ENCODE assay signal across 29 cellular contexts in the genomic region with DNA sequence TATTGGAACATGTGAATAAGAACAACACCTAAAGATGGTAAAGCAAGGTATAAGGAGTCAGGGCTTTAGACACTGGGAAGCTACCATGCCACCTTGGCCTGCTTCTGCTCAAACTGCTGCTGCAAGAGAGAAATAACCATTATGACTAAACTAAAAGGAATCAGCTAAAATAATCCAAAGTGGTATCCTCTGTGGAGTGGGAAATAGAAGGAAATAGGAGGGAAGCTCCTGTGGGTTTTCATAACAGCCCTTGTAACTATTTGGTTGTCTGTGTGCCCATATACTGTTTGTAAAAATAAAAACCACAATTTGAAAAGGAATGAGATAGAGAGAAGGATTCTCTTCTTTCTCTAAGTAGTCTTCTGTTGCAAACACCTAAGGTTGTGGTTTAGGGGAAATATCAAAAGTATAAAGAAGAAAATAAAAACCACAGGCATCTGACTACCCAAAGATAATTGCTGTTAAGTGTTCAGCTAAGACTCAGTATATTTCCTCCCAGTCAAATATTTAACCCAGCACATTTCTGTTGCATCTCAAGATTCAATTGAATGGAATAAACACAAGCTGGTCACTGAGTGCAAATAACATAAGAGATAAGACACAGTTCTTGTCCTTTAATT. TPM values are rescaled to one million over a fixed set of nuclear protein-coding genes. Genes with fewer than 3 reads are reported as not detected.
DNase-seq lines count a peak whose midpoint lies in the region; ATAC-seq and TF ChIP-seq lines count a peak whose summit lies in the region.
"Had no signal": no experiment of that assay in that cellular context is flagged by ENCODE, and none has a peak within 500 bp of the region (broad histone marks: within the 10 kb centered on the region; RNA-seq: fewer than 3 reads in every experiment).

No MANE protein-coding gene starts in this region.

- intact Hi-C loops in left lung (cut with DNase I) (no loop called here), Calu3 (cut with micrococcal nuclease; ENCODE audit: unreplicated experiment) (no loop called here)

- no peaks in the 10 kb centered on the region for H3K27me3 ChIP-seq in left lung
- H3K27me3 ChIP-seq in SK-N-SH (ENCODE audit: insufficient read depth) = no peaks in the 10 kb centered on the region
- H3K27me3 ChIP-seq: body of pancreas, gastroesophageal sphincter, tibial nerve had no signal

- H3K4me2 ChIP-seq in SK-N-SH = no peak overlapping the region

- H3K36me3 ChIP-seq in left lung (no peaks in the 10 kb centered on the region), SK-N-SH (replicated peaks in 1 of 2; ENCODE audit: control insufficient read depth in 1 of 2, insufficient read depth in 2 of 2, low read length in 1 of 2) (no peaks in the 10 kb centered on the region)
- H3K36me3 ChIP-seq: gastroesophageal sphincter, prostate gland, tibial nerve had no signal

- no peaks in the 10 kb centered on the region for H3K36me3 Mint-ChIP-seq in Calu3 (ENCODE audit: insufficient read depth, unreplicated experiment)

- no peak overlapping the region for H3K4me3 ChIP-seq in left lung
- H3K4me3 ChIP-seq in SK-N-SH (ENCODE audit: low read depth in 2 of 2, low read length in 1 of 2) = no peak overlapping the region
- H3K4me3 ChIP-seq: body of pancreas, gastroesophageal sphincter, prostate gland, tibial nerve had no signal

- H3K27ac ChIP-seq in left lung (peak overlapping the region; percentile 33 to 61), SK-N-SH (ENCODE audit: low read depth in 2 of 2, low read length in 1 of 2) (no peak overlapping the region)
- H3K27ac ChIP-seq: 22Rv1, body of pancreas, gastroesophageal sphincter, prostate gland, tibial nerve had no signal

- no peaks in the 10 kb centered on the region for H3K9me2 ChIP-seq in SK-N-SH

- H4K20me1 ChIP-seq in SK-N-SH (ENCODE audit: insufficient read depth) = no peaks in the 10 kb centered on the region

- H3F3A ChIP-seq in SK-N-SH (replicated peaks; ENCODE audit: insufficient read depth) = no peaks in the 10 kb centered on the region

- H3K9me3 Mint-ChIP-seq in Calu3 (ENCODE audit: low read depth, unreplicated experiment) = peaks cover 8% of the 10 kb centered on the region

- H3K4me3 Mint-ChIP-seq in Calu3 (ENCODE audit: low read depth, unreplicated experiment) = no peak overlapping the region
- H3K4me3 Mint-ChIP-seq: activated CD8-positive, alpha-beta T cell treated with anti-CD3 and anti-CD28 coated beads for 36 hours; activated naive CD8-positive, alpha-beta T cell treated with anti-CD3 and anti-CD28 coated beads, Interleukin-2, amount 50 U/mL, for 24 hours had no signal

- BruUV-seq in Calu3 (replicated peaks; lab: Mats Ljungman, UMichigan) = no TSS peak

- TF ChIP-seq CTCF in left lung (IDR thresholded peaks at IDR 0.05) (no peak), SK-N-SH (IDR thresholded peaks at IDR 0.05) (no peak), Calu3 (IDR thresholded peaks at IDR 0.05; ENCODE audit: unreplicated experiment) (no peak)

- H3K79me2 ChIP-seq in SK-N-SH (ENCODE audit: insufficient read depth) = no peaks in the 10 kb centered on the region

- no peak overlapping the region for H3K27ac Mint-ChIP-seq in Calu3 (ENCODE audit: unreplicated experiment)
- H3K27ac Mint-ChIP-seq: activated CD8-positive, alpha-beta T cell treated with anti-CD3 and anti-CD28 coated beads for 36 hours; activated naive CD8-positive, alpha-beta T cell treated with anti-CD3 and anti-CD28 coated beads, Interleukin-2, amount 50 U/mL, for 24 hours had no signal

- TF ChIP-seq EP300 in SK-N-SH (IDR thresholded peaks at IDR 0.05; ENCODE audit: borderline replicate concordance in 1 of 2, low read depth in 1 of 2, low read length in 1 of 2) = no peak

- DNase-seq in A172 (ENCODE audit: low spot score) (peak; percentile 80), HS-27A (ENCODE audit: low read depth) (peak; percentile 33), amniotic epithelial cell (ENCODE audit: low read depth) (peak; percentile 79), left lung (no peak), SK-N-SH (no peak), Calu3 (no peak), NCI-H2081 treated with DMSO at 0.1 percent for 48 hours (lab: John Stamatoyannopoulos, UW) (no peak)
- no peak for DNase-seq in stimulated activated CD4-positive, alpha-beta T cell treated with anti-CD3 and anti-CD28 coated beads, Interleukin-4, amount 100 ng/mL, for 1 hour
- DNase-seq: activated CD8-positive, alpha-beta T cell treated with anti-CD3 and anti-CD28 coated beads for 36 hours; activated effector memory CD4-positive, alpha-beta T cell treated with anti-CD3 and anti-CD28 coated beads, Interleukin-2, amount 50 U/mL, for 16 hours; activated naive CD8-positive, alpha-beta T cell treated with anti-CD3 and anti-CD28 coated beads, Interleukin-2, amount 50 U/mL, for 24 hours; activated T-cell treated with anti-CD3 and anti-CD28 coated beads for 4 hours; body of pancreas; COR-L47; effector CD4-positive, alpha-beta T cell; HCEC 1CT; MM.1S; NCI-H1436 treated with DMSO at 0.1 percent for 48 hours; NCI-H510A treated with DMSO at 0.1 percent for 48 hours; T-helper 1 cell had no signal

- ATAC-seq in left lung = peak; percentile 76
- ATAC-seq: activated CD4-positive, CD25-positive, alpha-beta regulatory T cell treated with anti-CD3 and anti-CD28 coated beads, Interleukin-2, amount 50 U/mL, for 24 hours; activated CD8-positive, alpha-beta T cell treated with anti-CD3 and anti-CD28 coated beads for 36 hours; activated naive CD8-positive, alpha-beta T cell treated with anti-CD3 and anti-CD28 coated beads, Interleukin-2, amount 50 U/mL, for 24 hours; body of pancreas; gastroesophageal sphincter; Panc1 had no signal

- CTCF ChIA-PET in SK-N-SH (lab: Yijun Ruan, JAX) (no interaction called here), Calu3 (lab: Charles Lee) (interaction anchor here (0.6 kb wide), 1 partner anchor 333 kb away, joined by 3 read pairs; no protein-coding TSS in a partner anchor)

- H2AFZ ChIP-seq in SK-N-SH (ENCODE audit: low read depth) = no peak overlapping the region

- peaks cover 0 to 16% of the 10 kb centered on the region in 2 donors for H3K9me3 ChIP-seq in left lung
- no peaks in the 10 kb centered on the region for H3K9me3 ChIP-seq in SK-N-SH
- H3K9me3 ChIP-seq: body of pancreas, prostate gland had no signal

- peaks cover 63% of the 10 kb centered on the region for H3K27me3 Mint-ChIP-seq in Calu3 (ENCODE audit: unreplicated experiment)

- TF ChIP-seq RAD21 in SK-N-SH (IDR thresholded peaks at IDR 0.05; ENCODE audit: low read length) = no peak

- no peak overlapping the region for H3K9ac ChIP-seq in SK-N-SH

- H3K4me1 ChIP-seq in left lung (no peaks in the 10 kb centered on the region), SK-N-SH (ENCODE audit: control insufficient read depth in 1 of 2, insufficient read depth in 2 of 2, low read depth in 1 of 2, low read length in 1 of 2) (no peaks in the 10 kb centered on the region)
- H3K4me1 ChIP-seq: body of pancreas, gastroesophageal sphincter, prostate gland, tibial nerve had no signal

- H3K4me1 Mint-ChIP-seq in Calu3 (ENCODE audit: low read depth, unreplicated experiment) = peaks cover 5% of the 10 kb centered on the region
- H3K4me1 Mint-ChIP-seq: activated naive CD8-positive, alpha-beta T cell treated with anti-CD3 and anti-CD28 coated beads, Interleukin-2, amount 50 U/mL, for 24 hours had no signal

- POLR2A ChIA-PET in SK-N-SH (lab: Yijun Ruan, JAX) = no interaction called here

TF ChIP-seq in SK-N-SH, 30 proteins besides CTCF, POLR2A, EP300 and RAD21:
- no peak for TF ChIP-seq POLR2AphosphoS5 (IDR thresholded peaks at IDR 0.05; ENCODE audit: low read depth, low read length)
- TF ChIP-seq, protein P1, sequence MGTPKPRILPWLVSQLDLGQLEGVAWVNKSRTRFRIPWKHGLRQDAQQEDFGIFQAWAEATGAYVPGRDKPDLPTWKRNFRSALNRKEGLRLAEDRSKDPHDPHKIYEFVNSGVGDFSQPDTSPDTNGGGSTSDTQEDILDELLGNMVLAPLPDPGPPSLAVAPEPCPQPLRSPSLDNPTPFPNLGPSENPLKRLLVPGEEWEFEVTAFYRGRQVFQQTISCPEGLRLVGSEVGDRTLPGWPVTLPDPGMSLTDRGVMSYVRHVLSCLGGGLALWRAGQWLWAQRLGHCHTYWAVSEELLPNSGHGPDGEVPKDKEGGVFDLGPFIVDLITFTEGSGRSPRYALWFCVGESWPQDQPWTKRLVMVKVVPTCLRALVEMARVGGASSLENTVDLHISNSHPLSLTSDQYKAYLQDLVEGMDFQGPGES (IDR thresholded peaks at IDR 0.05; ENCODE audit: low read depth, low read length) = no peak
- no peak for TF ChIP-seq GABPA (IDR thresholded peaks at IDR 0.05; ENCODE audit: low read depth)
- TF ChIP-seq, protein P2, sequence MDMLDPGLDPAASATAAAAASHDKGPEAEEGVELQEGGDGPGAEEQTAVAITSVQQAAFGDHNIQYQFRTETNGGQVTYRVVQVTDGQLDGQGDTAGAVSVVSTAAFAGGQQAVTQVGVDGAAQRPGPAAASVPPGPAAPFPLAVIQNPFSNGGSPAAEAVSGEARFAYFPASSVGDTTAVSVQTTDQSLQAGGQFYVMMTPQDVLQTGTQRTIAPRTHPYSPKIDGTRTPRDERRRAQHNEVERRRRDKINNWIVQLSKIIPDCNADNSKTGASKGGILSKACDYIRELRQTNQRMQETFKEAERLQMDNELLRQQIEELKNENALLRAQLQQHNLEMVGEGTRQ (IDR thresholded peaks at IDR 0.05; ENCODE audit: borderline replicate concordance, low read depth, low read length) = no peak
- no peak for TF ChIP-seq TAF1 (IDR thresholded peaks at IDR 0.05; ENCODE audit: borderline replicate concordance, low read depth, low read length)
- TF ChIP-seq RCOR1 (IDR thresholded peaks at IDR 0.05; ENCODE audit: low read length) = no peak
- TF ChIP-seq MEF2A (IDR thresholded peaks at IDR 0.05; ENCODE audit: borderline replicate concordance, low read depth) = no peak

RNA-seq across cellular contexts. Expression of a gene that starts 53.7 kb away (rescaled TPM):
- total RNA-seq in A172 (2014; rRNA removed; shearing (Covaris generic)) = 0.12 TPM in 1 of 2 replicates, not detected in the other
- not detected for total RNA-seq in left lung
- polyA plus RNA-seq in SK-N-SH (2012; rRNA removed) = not detected in 2 replicates
- polyA plus RNA-seq in SK-N-SH (2012; cell fraction: cytosol; rRNA removed) = not detected in 2 replicates
- 0.05 and 0.06 TPM in 2 replicates for polyA plus RNA-seq in SK-N-SH (2012; cell fraction: nucleus; rRNA removed)
- total RNA-seq in Calu3 (2022) = not detected in 2 replicates
- total RNA-seq: activated CD8-positive, alpha-beta T cell treated with anti-CD3 and anti-CD28 coated beads for 36 hours; body of pancreas; epithelial cell of proximal tubule; gastroesophageal sphincter; lung microvascular endothelial cell; tibial nerve had no signal
- polyA plus RNA-seq: BJ had no signal

Comparison
In these comparisons a context has a peak if more than half of its experiments do, and no peak if none do; other contexts are left out.
1. DNase-seq: peak in A172 (single experiment), HS-27A (single experiment) and amniotic epithelial cell (single experiment); none in left lung (0 of 2), SK-N-SH (single experiment), Calu3 (single experiment), NCI-H2081 treated with DMSO at 0.1 percent for 48 hours (single experiment) and stimulated activated CD4-positive, alpha-beta T cell treated with anti-CD3 and anti-CD28 coated beads, Interleukin-4, amount 100 ng/mL, for 1 hour (single experiment).
2. H3K27ac ChIP-seq: peak in left lung (2 of 2); none in SK-N-SH (0 of 2).